8 cellular contexts compared by ENCODE assay signal in genomic region chr6:154319231-154319858, GRCh38. TPM values are rescaled to one million over a fixed set of nuclear protein-coding genes. Genes with fewer than 3 reads are reported as not detected.
DNase-seq lines count a peak whose midpoint lies in the region; ATAC-seq and TF ChIP-seq lines count a peak whose summit lies in the region.

No MANE protein-coding gene starts in this region.

- H3K36me3 Mint-ChIP-seq in type B pancreatic cell, result no peaks in the 10 kb centered on the region

- H3K27me3 Mint-ChIP-seq in type B pancreatic cell, result no peaks in the 10 kb centered on the region

- ATAC-seq in GM19023 (IDR thresholded peaks at IDR 0.05; ENCODE audit: unreplicated experiment) (no peak), HG02840 (IDR thresholded peaks at IDR 0.05; ENCODE audit: low FRiP score, unreplicated experiment) (no peak)

- DNase-seq in NCI-H1092 treated with DMSO at 0.1 percent for 48 hours (lab: John Stamatoyannopoulos, UW) (peak; percentile 2), NCI-H1092 (lab: John Stamatoyannopoulos, UW) (no peak), NCI-H1417 treated with DMSO at 0.1 percent for 48 hours (lab: John Stamatoyannopoulos, UW) (peak; percentile 53), fibroblast of mammary gland (ENCODE audit: low read depth) (peak; percentile 86), type B pancreatic cell (ENCODE audit: extremely low spot score, unreplicated experiment) (no peak), KBM-7 (no peak)

- peak overlapping the region; percentile 48 for H3K4me3 Mint-ChIP-seq in type B pancreatic cell

- TF ChIP-seq CTCF in fibroblast of mammary gland (conservative IDR thresholded peaks at IDR 0.05; ENCODE audit: control insufficient read depth, insufficient read depth, low read depth, low read length) (no peak), type B pancreatic cell (conservative IDR thresholded peaks at IDR 0.05) (no peak)

- peaks cover 31% of the 10 kb centered on the region for H3K4me1 Mint-ChIP-seq in type B pancreatic cell (ENCODE audit: unreplicated experiment)

- H3K4me3 ChIP-seq in fibroblast of mammary gland (ENCODE audit: control insufficient read depth, low read depth, low read length), result no peak overlapping the region

- H3K27ac Mint-ChIP-seq in type B pancreatic cell, result peak overlapping the region; percentile 80

- no peaks in the 10 kb centered on the region for H3K9me3 Mint-ChIP-seq in type B pancreatic cell

- in situ Hi-C loops in KBM-7 (cut with MboI; ENCODE audit: low pct_unique_long_range_greater_than_20kb, low sequenced_read_pairs), result no loop called here

RNA-seq across cellular contexts. Expression of gene IPCEF1, which starts 37.3 kb away (rescaled TPM):
- 0.40 and 1.0 TPM in 2 replicates for total RNA-seq in type B pancreatic cell (ENCODE audit: low replicate concordance)

Comparison
In these comparisons a context has a peak if more than half of its experiments do, and no peak if none do; other contexts are left out.
1. DNase-seq: peak in NCI-H1092 treated with DMSO at 0.1 percent for 48 hours (single experiment), NCI-H1417 treated with DMSO at 0.1 percent for 48 hours (single experiment) and fibroblast of mammary gland (single experiment); none in NCI-H1092 (single experiment), type B pancreatic cell (single experiment) and KBM-7 (single experiment).